8 cellular contexts compared by ENCODE assay signal in the genomic region with DNA sequence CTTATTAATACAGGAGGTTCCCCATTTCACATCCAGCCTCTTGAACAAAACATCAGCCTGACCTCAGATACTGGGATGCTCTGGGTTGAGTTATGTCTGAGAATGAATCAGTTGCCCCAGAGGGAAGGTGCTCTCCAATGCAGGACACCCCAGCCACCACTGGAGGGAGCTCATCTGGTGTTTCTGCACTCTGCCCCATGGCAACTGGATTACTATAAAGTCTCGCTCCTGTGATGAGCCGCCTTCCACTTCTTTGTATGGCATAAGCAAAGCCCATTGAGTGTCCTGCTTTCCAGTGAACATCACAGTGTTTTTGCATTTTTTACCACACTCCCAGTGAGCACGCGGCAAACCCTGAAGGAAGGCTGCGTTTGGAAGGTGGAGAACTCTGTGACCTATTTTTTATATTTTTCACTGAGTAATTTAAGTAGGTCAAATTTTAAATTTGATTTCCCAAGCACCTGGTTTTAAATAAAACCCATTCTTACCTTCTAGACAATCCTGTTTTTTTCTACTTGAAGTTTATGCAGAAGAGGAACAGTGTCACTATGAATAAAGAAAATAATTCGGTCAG.
DNase-seq lines count a peak whose midpoint lies in the region; ATAC-seq and TF ChIP-seq lines count a peak whose summit lies in the region.

No MANE protein-coding gene starts in this region.

- H3K9me3 ChIP-seq in Peyer's patch: no peaks in the 10 kb centered on the region
- no peaks in the 10 kb centered on the region for H3K9me3 ChIP-seq in adrenal gland (replicated peaks in 1 of 3)
- H3K9me3 ChIP-seq in upper lobe of left lung: no peaks in the 10 kb centered on the region

- TF ChIP-seq POLR2A in Peyer's patch (IDR thresholded peaks at IDR 0.05) (no peak), adrenal gland (IDR thresholded peaks at IDR 0.05) (no peak), upper lobe of left lung (IDR thresholded peaks at IDR 0.05) (no peak)

- TF ChIP-seq EP300 in upper lobe of left lung (IDR thresholded peaks at IDR 0.05): no peak

- H3K4me1 ChIP-seq in Peyer's patch (no peaks in the 10 kb centered on the region), adrenal gland (replicated peaks in 1 of 2) (no peaks in the 10 kb centered on the region), upper lobe of left lung (peaks cover 0 to 4% (median 0%) of the 10 kb centered on the region in 4 donors)

- TF ChIP-seq CTCF in Peyer's patch (IDR thresholded peaks at IDR 0.05) (peak in 4 of 6 experiments; percentile 43 to 81 (median 79)), adrenal gland (IDR thresholded peaks at IDR 0.05) (peak in 5 of 6 experiments; percentile 19 to 43 (median 38)), kidney epithelial cell (IDR thresholded peaks at IDR 0.05; ENCODE audit: insufficient read depth, low read length, poor library complexity, severe bottlenecking) (peak; percentile 71), upper lobe of left lung (IDR thresholded peaks at IDR 0.05) (peak in 5 of 6 experiments; percentile 8 to 65 (median 58))

- H3K36me3 ChIP-seq in Peyer's patch (no peaks in the 10 kb centered on the region), adrenal gland (replicated peaks in 1 of 2) (no peaks in the 10 kb centered on the region), kidney epithelial cell (ENCODE audit: control insufficient read depth, insufficient read depth, low read length) (no peaks in the 10 kb centered on the region), upper lobe of left lung (no peaks in the 10 kb centered on the region)

- ATAC-seq in GM21576 (IDR thresholded peaks at IDR 0.05; ENCODE audit: unreplicated experiment): peak; percentile 89
- ATAC-seq in upper lobe of left lung (ENCODE audit: low FRiP score in 2 of 2): peak; percentile 62 to 70

- DNase-seq in NCI-H2171 treated with DMSO at 0.1 percent for 48 hours (lab: John Stamatoyannopoulos, UW) (peak; percentile 21), NCI-H2171 (lab: John Stamatoyannopoulos, UW) (no peak), HPDE6-E6E7 (ENCODE audit: extremely low spot score) (peak; percentile 41), Peyer's patch (peak in 2 of 3 donors; percentile 78 to 86), adrenal gland (peak in 5 of 7 donors; percentile 14 to 81 (median 19)), kidney epithelial cell (ENCODE audit: low read depth) (no peak), upper lobe of left lung (peak in 1 of 2 donors; percentile 46)

- intact Hi-C loops in adrenal gland (cut with DNase I): no loop called here

- no peak overlapping the region for H3K4me3 ChIP-seq in Peyer's patch
- no peak overlapping the region for H3K4me3 ChIP-seq in adrenal gland
- no peak overlapping the region for H3K4me3 ChIP-seq in kidney epithelial cell (ENCODE audit: low read depth, low read length)
- H3K4me3 ChIP-seq in upper lobe of left lung: no peak overlapping the region

- WGBS in adrenal gland, 4 donors: 68 to 76% (median 70%) methylated on average over 6 of the region's 6 CpGs
- WGBS in upper lobe of left lung, 2 donors: 77 to 85% methylated on average over 6 of the region's 6 CpGs

- no peak overlapping the region for H3K27ac ChIP-seq in Peyer's patch
- no peak overlapping the region for H3K27ac ChIP-seq in adrenal gland
- H3K27ac ChIP-seq in upper lobe of left lung: no peak overlapping the region

- H3K27me3 ChIP-seq in Peyer's patch (no peaks in the 10 kb centered on the region), adrenal gland (no peaks in the 10 kb centered on the region), kidney epithelial cell (ENCODE audit: control insufficient read depth, insufficient read depth, low read length) (peaks cover 2% of the 10 kb centered on the region), upper lobe of left lung (no peaks in the 10 kb centered on the region)

Comparison
In these comparisons a context has a peak if more than half of its experiments do, and no peak if none do; other contexts are left out.
1. DNase-seq: peak in NCI-H2171 treated with DMSO at 0.1 percent for 48 hours (single experiment), HPDE6-E6E7 (single experiment), Peyer's patch (2 of 3) and adrenal gland (5 of 7); none in NCI-H2171 (single experiment) and kidney epithelial cell (single experiment).
2. Peak in every context shown above with its lines, with median percentiles within 50 percentile points of each other: CTCF ChIP-seq.